Comparison of ENCODE assay signal across 13 cellular contexts in the genomic region with DNA sequence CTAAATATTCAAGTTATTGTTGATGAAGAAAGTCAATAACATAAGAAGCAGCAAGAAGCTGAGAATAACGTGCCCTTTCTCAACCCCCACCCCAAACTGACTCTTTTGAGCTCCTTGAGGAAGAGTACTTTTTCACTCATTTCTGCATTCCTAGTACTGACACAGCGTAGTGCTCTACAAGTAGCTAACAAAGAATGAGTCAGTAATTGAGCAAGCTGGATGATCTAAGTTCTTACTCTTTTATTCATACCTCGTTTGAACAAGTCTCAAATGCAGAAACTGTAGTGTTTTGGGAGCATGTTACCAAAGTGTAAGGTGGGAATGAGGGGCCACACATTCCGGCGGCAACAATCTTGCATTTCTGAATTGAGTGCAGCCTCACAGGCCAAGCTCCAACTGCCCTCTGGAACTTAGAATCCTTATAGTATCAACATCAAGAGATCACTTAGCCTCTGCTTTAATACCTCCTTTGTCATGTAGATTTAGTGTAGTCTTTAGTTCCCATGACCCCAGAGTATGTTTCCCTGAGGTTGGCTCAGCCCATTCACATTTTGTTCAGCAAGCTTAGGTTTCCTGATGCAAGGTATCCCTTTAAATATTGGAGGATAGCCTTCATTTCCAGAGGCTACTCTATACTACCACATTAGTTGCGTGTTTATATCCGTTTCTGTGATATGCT.
DNase-seq lines count a peak whose midpoint lies in the region; ATAC-seq and TF ChIP-seq lines count a peak whose summit lies in the region.
"Had no signal": no experiment of that assay in that cellular context is flagged by ENCODE, and none has a peak within 500 bp of the region (broad histone marks: within the 10 kb centered on the region; RNA-seq: fewer than 3 reads in every experiment).

No MANE protein-coding gene starts in this region.

- no peaks in the 10 kb centered on the region for H3K9me3 ChIP-seq in adrenal gland (replicated peaks in 1 of 3)
- H3K9me3 ChIP-seq: gastroesophageal sphincter, right atrium auricular region, transverse colon had no signal

- H3K4me1 ChIP-seq in adrenal gland (replicated peaks in 1 of 2): no peaks in the 10 kb centered on the region
- H3K4me1 ChIP-seq: right atrium auricular region, transverse colon had no signal

- H3K36me3 ChIP-seq in adrenal gland (replicated peaks in 1 of 2): no peaks in the 10 kb centered on the region
- H3K36me3 ChIP-seq: gastroesophageal sphincter, right atrium auricular region, transverse colon had no signal

- TF ChIP-seq CTCF in fibroblast of villous mesenchyme (IDR thresholded peaks at IDR 0.05; ENCODE audit: insufficient read depth, low read depth, low read length) (no peak), adrenal gland (IDR thresholded peaks at IDR 0.05) (no peak)

- no peak for ATAC-seq in HG03442 (IDR thresholded peaks at IDR 0.05; ENCODE audit: unreplicated experiment)
- ATAC-seq: gastroesophageal sphincter had no signal

- DNase-seq in DMS53 (lab: John Stamatoyannopoulos, UW) (peak; percentile 7), DMS53 treated with DMSO at 0.1 percent for 48 hours (lab: John Stamatoyannopoulos, UW; ENCODE audit: unreplicated experiment) (no peak), SW 1271 (lab: John Stamatoyannopoulos, UW) (peak; percentile 59 to 83), fibroblast of villous mesenchyme (ENCODE audit: low read depth) (peak; percentile 75), stromal cell of bone marrow (ENCODE audit: low read depth) (peak; percentile 65), adrenal gland (no peak), DMS114 treated with DMSO at 0.1 percent for 48 hours (lab: John Stamatoyannopoulos, UW; ENCODE audit: unreplicated experiment) (no peak)
- DNase-seq: NCI-H82, transverse colon had no signal

- 66 to 72% (median 70%) methylated on average over 7 of the region's 7 CpGs for WGBS in adrenal gland, 4 donors

- H3K27me3 ChIP-seq in adrenal gland: no peaks in the 10 kb centered on the region
- H3K27me3 ChIP-seq: gastroesophageal sphincter, right atrium auricular region, transverse colon had no signal

- intact Hi-C loops in adrenal gland (cut with DNase I): no loop called here

- TF ChIP-seq POLR2A in adrenal gland (IDR thresholded peaks at IDR 0.05): no peak

- no peak overlapping the region for H3K27ac ChIP-seq in adrenal gland
- H3K27ac ChIP-seq: 22Rv1, gastroesophageal sphincter, right atrium auricular region, transverse colon had no signal

- H3K4me3 ChIP-seq in fibroblast of villous mesenchyme (ENCODE audit: low read depth, low read length) (no peak overlapping the region), adrenal gland (no peak overlapping the region)
- H3K4me3 ChIP-seq: gastroesophageal sphincter, right atrium auricular region, transverse colon had no signal

Comparison
In these comparisons a context has a peak if more than half of its experiments do, and no peak if none do; other contexts are left out.
1. DNase-seq: peak in DMS53 (single experiment), SW 1271 (2 of 2), fibroblast of villous mesenchyme (single experiment) and stromal cell of bone marrow (single experiment); none in DMS53 treated with DMSO at 0.1 percent for 48 hours (single experiment), adrenal gland (0 of 7) and DMS114 treated with DMSO at 0.1 percent for 48 hours (single experiment).